ENCODE assay signal across 9 cellular contexts in the genomic region with DNA sequence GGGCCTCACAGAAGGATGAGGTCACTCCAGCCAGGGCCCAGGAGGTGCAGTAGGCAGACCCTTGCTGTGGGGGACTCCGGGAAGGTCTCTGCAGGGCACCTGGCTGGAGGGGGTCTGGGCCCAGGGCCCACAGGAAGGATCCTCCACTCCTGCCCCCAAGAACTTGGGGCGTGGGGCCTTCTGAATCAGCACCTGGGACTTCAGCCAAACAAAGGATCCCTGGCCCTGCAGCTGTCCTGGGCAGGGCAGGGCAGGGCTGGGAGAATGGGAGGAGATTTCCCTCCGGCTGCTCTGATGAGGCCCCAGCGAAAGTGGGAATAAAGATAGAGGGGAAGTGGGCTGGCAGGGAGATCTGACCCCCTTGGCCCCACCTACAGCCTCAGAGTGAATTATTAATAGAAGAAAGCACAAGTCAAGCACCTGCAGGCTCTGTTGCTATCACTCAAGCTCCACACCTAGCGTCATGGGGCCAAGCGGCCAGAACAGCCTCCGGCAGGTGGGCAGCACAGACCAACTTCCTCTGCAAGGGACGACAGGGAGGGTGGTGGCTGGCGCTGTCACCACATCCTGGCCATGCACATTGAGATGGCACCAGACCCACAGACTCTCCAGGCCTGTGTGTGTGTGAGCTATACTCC.
DNase-seq lines count a peak whose midpoint lies in the region; ATAC-seq and TF ChIP-seq lines count a peak whose summit lies in the region.
"Had no signal": no experiment of that assay in that cellular context is flagged by ENCODE, and none has a peak within 500 bp of the region (broad histone marks: within the 10 kb centered on the region; RNA-seq: fewer than 3 reads in every experiment).

No MANE protein-coding gene starts in this region.

- DNase-seq in stimulated activated CD4-positive, alpha-beta T cell treated with anti-CD3 and anti-CD28 coated beads, Interleukin-15, amount 100 ng/mL, for 24 hours, result peak; percentile 37
- no peak for DNase-seq in stimulated activated CD4-positive, alpha-beta T cell treated with anti-CD3 and anti-CD28 coated beads, Interleukin-2, amount 100 ng/mL, for 48 hours
- no peak for DNase-seq in activated naive CD8-positive, alpha-beta T cell treated with anti-CD3 and anti-CD28 coated beads for 36 hours
- DNase-seq in lung (ENCODE audit: low spot score) (no peak), GM20000 (ENCODE audit: low spot score) (no peak), amniotic stem cell (lab: John Stamatoyannopoulos, UW) (no peak)

- TF ChIP-seq CTCF in lung (IDR thresholded peaks at IDR 0.05; ENCODE audit: control extremely low read depth, extremely low read depth), result no peak
- TF ChIP-seq CTCF in GM20000 (IDR thresholded peaks at IDR 0.05; ENCODE audit: extremely low read depth, missing control alignments), result no peak

- peaks cover 11% of the 10 kb centered on the region for H3K36me3 Mint-ChIP-seq in activated naive CD8-positive, alpha-beta T cell treated with anti-CD3 and anti-CD28 coated beads for 36 hours

- peak overlapping the region; percentile 70 for H3K27ac Mint-ChIP-seq in activated naive CD8-positive, alpha-beta T cell treated with anti-CD3 and anti-CD28 coated beads for 36 hours

- H3K9me3 ChIP-seq in lung (ENCODE audit: control insufficient read depth in 2 of 2, insufficient read depth in 1 of 2, low read length in 1 of 2), result no peaks in the 10 kb centered on the region

- H3K9me3 Mint-ChIP-seq in activated naive CD8-positive, alpha-beta T cell treated with anti-CD3 and anti-CD28 coated beads for 36 hours, result peaks cover 3% of the 10 kb centered on the region

- 24 to 31% methylated on average over 9 of the region's 9 CpGs for WGBS in lung, 2 donors

- H3K4me3 ChIP-seq in lung, result no peak overlapping the region

- ATAC-seq in lung (ENCODE audit: insufficient read depth, low FRiP score), result peak; percentile 35
- ATAC-seq in HG02623 (IDR thresholded peaks at IDR 0.05; ENCODE audit: unreplicated experiment), result no peak
- no peak for ATAC-seq in HG02610 (IDR thresholded peaks at IDR 0.05; ENCODE audit: unreplicated experiment)

- H3K4me3 Mint-ChIP-seq in activated naive CD8-positive, alpha-beta T cell treated with anti-CD3 and anti-CD28 coated beads for 36 hours, result no peak overlapping the region

- H3K4me1 ChIP-seq in lung (ENCODE audit: control insufficient read depth in 2 of 2, insufficient read depth in 2 of 2, low read length in 2 of 2), result peaks cover 0 to 17% of the 10 kb centered on the region in 2 donors

- H3K27ac ChIP-seq in lung (ENCODE audit: low read depth in 1 of 2, low read length in 1 of 2), result peak overlapping the region in 1 of 2 donors; percentile 65
- H3K27ac ChIP-seq: KMS-11 had no signal

- no peaks in the 10 kb centered on the region for H3K27me3 ChIP-seq in lung (ENCODE audit: control insufficient read depth, insufficient read depth)

- peaks cover 40% of the 10 kb centered on the region for H3K4me1 Mint-ChIP-seq in activated naive CD8-positive, alpha-beta T cell treated with anti-CD3 and anti-CD28 coated beads for 36 hours

- no peaks in the 10 kb centered on the region for H3K36me3 ChIP-seq in lung (ENCODE audit: control insufficient read depth in 2 of 2, insufficient read depth in 2 of 2, low read length in 2 of 2)

- no peaks in the 10 kb centered on the region for H3K27me3 Mint-ChIP-seq in activated naive CD8-positive, alpha-beta T cell treated with anti-CD3 and anti-CD28 coated beads for 36 hours
